12 cellular contexts compared by ENCODE assay signal in the genomic region with DNA sequence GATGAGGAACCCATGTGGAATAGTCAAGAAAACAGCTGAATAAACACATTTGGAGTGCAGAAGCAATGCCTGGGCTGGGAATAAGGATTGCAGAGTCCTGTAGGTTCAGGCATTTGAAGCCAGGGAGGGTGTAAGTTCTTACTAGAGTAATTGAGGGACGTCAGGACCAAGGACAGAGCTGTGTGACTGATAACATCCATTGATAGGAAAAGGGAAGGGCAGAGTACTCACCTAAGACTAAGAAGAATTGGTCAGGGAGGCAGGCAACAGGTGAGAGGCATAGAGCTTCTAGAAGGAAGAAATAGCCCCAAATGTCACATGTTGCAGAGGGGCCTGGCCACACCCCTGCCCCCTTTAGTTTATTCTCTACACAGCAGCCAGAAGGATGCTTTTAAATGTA.
A peak's percentile ranks its signal among the peaks of the same experiment; 100 is the strongest.
DNase-seq lines count a peak whose midpoint lies in the region; ATAC-seq, FAIRE-seq and TF ChIP-seq lines count a peak whose summit lies in the region.
"Had no signal": no experiment of that assay in that cellular context is flagged by ENCODE, and none has a peak within 500 bp of the region (broad histone marks: within the 10 kb centered on the region; RNA-seq: fewer than 3 reads in every experiment).

No MANE protein-coding gene starts in this region.

- peaks cover 3% of the 10 kb centered on the region; the same call in 1 of the 2 replicates for H4K20me1 ChIP-seq in K562 (replicated peaks; ENCODE audit: control insufficient read depth, insufficient read depth, low read length)

- intact Hi-C loops in K562 (cut with micrococcal nuclease): no loop called here
- intact Hi-C loops in left lung (cut with DNase I): no loop called here

- no peaks in the 10 kb centered on the region for H3K79me2 ChIP-seq in K562 (ENCODE audit: control insufficient read depth, insufficient read depth, low read length)

- no peak for TF ChIP-seq EP300 in K562 (IDR thresholded peaks at IDR 0.05; ENCODE audit: low read length)

- H3K27me3 ChIP-seq in K562 (ENCODE audit: control insufficient read depth in 2 of 2, insufficient read depth in 2 of 2, low read length in 2 of 2) (no peaks in the 10 kb centered on the region; a peak in 1 of 5 replicates), left lung (peaks cover 0 to 76% of the 10 kb centered on the region in 2 donors)
- H3K27me3 ChIP-seq: upper lobe of left lung had no signal

- H3K36me3 ChIP-seq in K562 (ENCODE audit: control insufficient read depth, insufficient read depth, low read length): no peaks in the 10 kb centered on the region
- H3K36me3 ChIP-seq in left lung: no peaks in the 10 kb centered on the region
- H3K36me3 ChIP-seq: upper lobe of left lung had no signal

- H3K9ac ChIP-seq in K562 (ENCODE audit: insufficient read depth in 1 of 2, low read depth in 2 of 2, low read length in 2 of 2): no peak overlapping the region

- H3K4me1 ChIP-seq in K562 (replicated peaks in 1 of 2; ENCODE audit: control insufficient read depth in 2 of 2, insufficient read depth in 2 of 2, low read length in 2 of 2) (no peaks in the 10 kb centered on the region), left lung (no peaks in the 10 kb centered on the region)
- H3K4me1 ChIP-seq: upper lobe of left lung had no signal

- H3K27ac ChIP-seq in K562 (ENCODE audit: extremely low read depth, low read depth, low read length): no peak overlapping the region
- no peak overlapping the region for H3K27ac ChIP-seq in left lung
- H3K27ac ChIP-seq: HL-60, upper lobe of left lung had no signal

- no peak overlapping the region for H3K4me2 ChIP-seq in K562 (ENCODE audit: insufficient read depth, low read length)

- CTCF ChIA-PET in K562 (lab: Yijun Ruan, JAX; ENCODE audit: low intra/inter-chr PET ratio): no interaction called here

- FAIRE-seq in K562 (lab: Jason Lieb, UNC): no peak

- DNase-seq in GM10266 (ENCODE audit: extremely low spot score) (peak; percentile 16), Kasumi-1 (lab: John Stamatoyannopoulos, UW) (peak; percentile 9 to 19), K562 (ENCODE audit: extremely low read depth in 1 of 4, low spot score in 3 of 4) (peak; percentile 14 to 34 (median 18)), left lung (no peak), globus pallidus (ENCODE audit: low spot score) (no peak), NCI-H2081 treated with DMSO at 0.1 percent for 48 hours (lab: John Stamatoyannopoulos, UW) (no peak), COR-L47 (lab: John Stamatoyannopoulos, UW) (no peak)
- DNase-seq: effector CD8-positive, alpha-beta T cell; NCI-H82; upper lobe of left lung had no signal

- ATAC-seq in K562: peak; percentile 52; the same call in 1 of the 3 replicates
- peak; percentile 57 for ATAC-seq in left lung
- no peak for ATAC-seq in GM21390 (IDR thresholded peaks at IDR 0.05; ENCODE audit: unreplicated experiment)

- H3K9me1 ChIP-seq in K562 (ENCODE audit: control insufficient read depth, insufficient read depth, low read length): no peaks in the 10 kb centered on the region

- TF ChIP-seq POLR2A in K562 (conservative IDR thresholded peaks at IDR 0.05): no peak

- H3K9me3 ChIP-seq in K562 (replicated peaks; ENCODE audit: control insufficient read depth, insufficient read depth, low read depth, low read length) (no peaks in the 10 kb centered on the region), left lung (no peaks in the 10 kb centered on the region)
- H3K9me3 ChIP-seq: upper lobe of left lung had no signal

- 0% methylated on average over 1 of the region's 1 CpG for WGBS in K562 (ENCODE audit: insufficient coverage, low coverage, missing lambda C conversion rate)

- TF ChIP-seq RAD21 in K562 (CRISPR knock-in tag; conservative IDR thresholded peaks at IDR 0.05 in 1 of 2, IDR thresholded peaks at IDR 0.05 in 1 of 2): no peak

- H3K4me3 ChIP-seq in K562 (no peak overlapping the region), left lung (no peak overlapping the region)
- H3K4me3 ChIP-seq: upper lobe of left lung had no signal

- in situ Hi-C loops in K562 (cut with MboI): no loop called here

- no TSS peak for BruUV-seq in K562 (replicated peaks; lab: Mats Ljungman, UMichigan)

- POLR2A ChIA-PET in K562 (lab: Yijun Ruan, JAX): interaction anchor here (0.6 kb wide), 1 partner anchor 757 kb away, joined by 3 read pairs; no protein-coding TSS in a partner anchor

- H2AFZ ChIP-seq in K562 (ENCODE audit: low read depth, low read length): no peak overlapping the region

- TF ChIP-seq CTCF in GM10266 (IDR thresholded peaks at IDR 0.05; ENCODE audit: control insufficient read depth, insufficient read depth, low read depth, missing control alignments) (no peak), K562 (IDR thresholded peaks at IDR 0.05 in 2 of 3, conservative IDR thresholded peaks at IDR 0.05 in 1 of 3; ENCODE audit: insufficient read depth in 2 of 3, low read depth in 1 of 3, low read length in 3 of 3) (no peak), left lung (IDR thresholded peaks at IDR 0.05) (no peak)

TF ChIP-seq in K562, 482 proteins besides CTCF, POLR2A, EP300 and RAD21 (continues in another document):
- TF ChIP-seq, protein P1, sequence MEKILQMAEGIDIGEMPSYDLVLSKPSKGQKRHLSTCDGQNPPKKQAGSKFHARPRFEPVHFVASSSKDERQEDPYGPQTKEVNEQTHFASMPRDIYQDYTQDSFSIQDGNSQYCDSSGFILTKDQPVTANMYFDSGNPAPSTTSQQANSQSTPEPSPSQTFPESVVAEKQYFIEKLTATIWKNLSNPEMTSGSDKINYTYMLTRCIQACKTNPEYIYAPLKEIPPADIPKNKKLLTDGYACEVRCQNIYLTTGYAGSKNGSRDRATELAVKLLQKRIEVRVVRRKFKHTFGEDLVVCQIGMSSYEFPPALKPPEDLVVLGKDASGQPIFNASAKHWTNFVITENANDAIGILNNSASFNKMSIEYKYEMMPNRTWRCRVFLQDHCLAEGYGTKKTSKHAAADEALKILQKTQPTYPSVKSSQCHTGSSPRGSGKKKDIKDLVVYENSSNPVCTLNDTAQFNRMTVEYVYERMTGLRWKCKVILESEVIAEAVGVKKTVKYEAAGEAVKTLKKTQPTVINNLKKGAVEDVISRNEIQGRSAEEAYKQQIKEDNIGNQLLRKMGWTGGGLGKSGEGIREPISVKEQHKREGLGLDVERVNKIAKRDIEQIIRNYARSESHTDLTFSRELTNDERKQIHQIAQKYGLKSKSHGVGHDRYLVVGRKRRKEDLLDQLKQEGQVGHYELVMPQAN (IDR thresholded peaks at IDR 0.05; ENCODE audit: borderline replicate concordance): no peak
- TF ChIP-seq REST (CRISPR knock-in tag; IDR thresholded peaks at IDR 0.05; ENCODE audit: low read depth) (peak; percentile 94), ZFP36 (IDR thresholded peaks at IDR 0.05; ENCODE audit: low read depth, low read length, partially characterized antibody) (no peak), PYGO2 (tag; IDR thresholded peaks at IDR 0.05) (no peak), ETS2 (tag; IDR thresholded peaks at IDR 0.05; ENCODE audit: borderline replicate concordance, poor library complexity, severe bottlenecking) (no peak)
- TF ChIP-seq, protein P2, sequence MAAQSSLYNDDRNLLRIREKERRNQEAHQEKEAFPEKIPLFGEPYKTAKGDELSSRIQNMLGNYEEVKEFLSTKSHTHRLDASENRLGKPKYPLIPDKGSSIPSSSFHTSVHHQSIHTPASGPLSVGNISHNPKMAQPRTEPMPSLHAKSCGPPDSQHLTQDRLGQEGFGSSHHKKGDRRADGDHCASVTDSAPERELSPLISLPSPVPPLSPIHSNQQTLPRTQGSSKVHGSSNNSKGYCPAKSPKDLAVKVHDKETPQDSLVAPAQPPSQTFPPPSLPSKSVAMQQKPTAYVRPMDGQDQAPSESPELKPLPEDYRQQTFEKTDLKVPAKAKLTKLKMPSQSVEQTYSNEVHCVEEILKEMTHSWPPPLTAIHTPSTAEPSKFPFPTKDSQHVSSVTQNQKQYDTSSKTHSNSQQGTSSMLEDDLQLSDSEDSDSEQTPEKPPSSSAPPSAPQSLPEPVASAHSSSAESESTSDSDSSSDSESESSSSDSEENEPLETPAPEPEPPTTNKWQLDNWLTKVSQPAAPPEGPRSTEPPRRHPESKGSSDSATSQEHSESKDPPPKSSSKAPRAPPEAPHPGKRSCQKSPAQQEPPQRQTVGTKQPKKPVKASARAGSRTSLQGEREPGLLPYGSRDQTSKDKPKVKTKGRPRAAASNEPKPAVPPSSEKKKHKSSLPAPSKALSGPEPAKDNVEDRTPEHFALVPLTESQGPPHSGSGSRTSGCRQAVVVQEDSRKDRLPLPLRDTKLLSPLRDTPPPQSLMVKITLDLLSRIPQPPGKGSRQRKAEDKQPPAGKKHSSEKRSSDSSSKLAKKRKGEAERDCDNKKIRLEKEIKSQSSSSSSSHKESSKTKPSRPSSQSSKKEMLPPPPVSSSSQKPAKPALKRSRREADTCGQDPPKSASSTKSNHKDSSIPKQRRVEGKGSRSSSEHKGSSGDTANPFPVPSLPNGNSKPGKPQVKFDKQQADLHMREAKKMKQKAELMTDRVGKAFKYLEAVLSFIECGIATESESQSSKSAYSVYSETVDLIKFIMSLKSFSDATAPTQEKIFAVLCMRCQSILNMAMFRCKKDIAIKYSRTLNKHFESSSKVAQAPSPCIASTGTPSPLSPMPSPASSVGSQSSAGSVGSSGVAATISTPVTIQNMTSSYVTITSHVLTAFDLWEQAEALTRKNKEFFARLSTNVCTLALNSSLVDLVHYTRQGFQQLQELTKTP (IDR thresholded peaks at IDR 0.05; ENCODE audit: low read depth in 1 of 2, partially characterized antibody in 2 of 2): peak in 1 of 2 experiments; percentile 58

Comparison
In these comparisons a context has a peak if more than half of its experiments do, and no peak if none do; other contexts are left out.
1. DNase-seq: peak in GM10266 (single experiment), Kasumi-1 (2 of 2) and K562 (4 of 4); none in left lung (0 of 2), globus pallidus (single experiment), NCI-H2081 treated with DMSO at 0.1 percent for 48 hours (single experiment) and COR-L47 (single experiment).